8 cellular contexts compared by ENCODE assay signal in the genomic region with DNA sequence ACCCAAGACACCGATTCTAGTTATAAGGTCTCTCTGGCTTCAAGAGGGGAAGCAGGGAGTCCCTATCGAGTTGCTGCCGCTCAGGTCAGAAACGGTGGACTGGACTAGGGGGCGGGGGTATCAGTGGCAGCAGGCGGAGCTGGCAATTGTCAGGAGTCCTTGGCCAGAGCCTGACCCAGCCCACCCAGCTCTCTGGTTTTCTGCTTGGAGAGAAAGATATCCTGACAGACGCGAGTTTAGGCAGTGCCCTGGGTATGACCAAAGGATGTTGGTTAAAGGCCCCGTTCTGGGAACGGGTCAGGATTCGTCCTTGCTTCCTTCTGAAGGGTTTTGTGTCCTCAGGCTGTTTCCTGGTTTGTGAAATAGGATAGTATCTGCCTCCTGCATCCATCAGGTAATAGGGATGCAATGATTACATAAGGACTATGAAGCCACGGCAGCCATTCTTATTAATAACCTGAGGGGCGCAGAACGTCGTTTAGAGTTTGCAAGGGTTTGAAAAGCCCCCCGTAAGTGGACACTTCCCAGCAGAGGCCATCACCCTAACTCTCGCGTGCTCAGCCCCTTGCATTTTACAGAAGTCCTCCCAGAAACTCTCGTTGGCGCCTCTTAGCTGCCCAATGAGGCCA. TPM values are rescaled to one million over a fixed set of nuclear protein-coding genes. Genes with fewer than 3 reads are reported as not detected.
DNase-seq lines count a peak whose midpoint lies in the region; ATAC-seq, FAIRE-seq and TF ChIP-seq lines count a peak whose summit lies in the region.

No MANE protein-coding gene starts in this region.

- H2AFZ ChIP-seq in HepG2 (ENCODE audit: low read length), result peak overlapping the region; percentile 62

- TF ChIP-seq EP300 in HepG2 (IDR thresholded peaks at IDR 0.05; ENCODE audit: low read depth in 2 of 2, low read length in 2 of 2), result no peak
- peak; percentile 10; the same call in 1 of the 2 replicates for TF ChIP-seq EP300 in HepG2 (CRISPR knock-in tag; IDR thresholded peaks at IDR 0.05; ENCODE audit: borderline replicate concordance)

- H3K36me3 ChIP-seq in HepG2 (replicated peaks in 1 of 2; ENCODE audit: control insufficient read depth in 1 of 2, insufficient read depth in 2 of 2, low read length in 2 of 2), result 0 out of 5 replicates have a peak, but pooled peaks cover 0 to under 1% of the 10 kb centered on the region in 2 experiments

- no peak for TF ChIP-seq RAD21 in HepG2 (CRISPR knock-in tag; IDR thresholded peaks at IDR 0.05)

- in situ Hi-C loops in HepG2 (cut with HindIII; ENCODE audit: extremely low pct_ligation_motif_present, low pct_unique_long_range_greater_than_20kb), result loop anchor here (10.0 kb wide), 1 partner anchor 192 kb away; the partner anchor contains the start of gene YWHAH

- H3K9ac ChIP-seq in HepG2 (ENCODE audit: insufficient read depth, low read depth, low read length), result peak overlapping the region; percentile 89

- TF ChIP-seq CTCF in RWPE1 (conservative IDR thresholded peaks at IDR 0.05; ENCODE audit: low read depth) (no peak), HepG2 (CRISPR knock-in tag; IDR thresholded peaks at IDR 0.05) (no peak)

- peak; percentile 66 for FAIRE-seq in HepG2 (lab: Jason Lieb, UNC)

- CTCF ChIA-PET in RWPE1 (lab: Yijun Ruan, JAX) (interaction anchor here (0.6 kb wide), 1 partner anchor 192 kb away, joined by 3 read pairs; no protein-coding TSS in a partner anchor), HepG2 (lab: Yijun Ruan, JAX; ENCODE audit: low intra/inter-chr PET ratio, low total read pairs) (no interaction called here)

- H4K20me1 ChIP-seq in HepG2 (ENCODE audit: insufficient read depth, low read length), result no peaks in the 10 kb centered on the region

- POLR2A ChIA-PET in RWPE1 (lab: Yijun Ruan, JAX; ENCODE audit: low non-redundant PET), result no interaction called here
- POLR2A ChIA-PET in HepG2 (lab: Yijun Ruan, JAX), result interaction anchor here (0.6 to 3.9 kb wide), 15 partner anchors 9 to 347 kb away, joined by 3 to 26 read pairs (median 4); partner anchors contain the start of gene PISD

- ATAC-seq in HG03378 (IDR thresholded peaks at IDR 0.05; ENCODE audit: unreplicated experiment) (peak; percentile 18), HepG2 (peak; percentile 70), GM19324 (IDR thresholded peaks at IDR 0.05; ENCODE audit: low FRiP score, unreplicated experiment) (no peak)

- DNase-seq in stimulated activated CD4-positive, alpha-beta T cell treated with anti-CD3 and anti-CD28 coated beads, Interleukin-15, amount 100 ng/mL, for 24 hours, result peak; percentile 13
- DNase-seq in stimulated activated CD4-positive, alpha-beta T cell treated with anti-CD3 and anti-CD28 coated beads, Interleukin-1b, Interleukin-23, amount 100 ng/mL, for 48 hours, result no peak
- DNase-seq in RWPE1 (ENCODE audit: low spot score), result peak; percentile 5
- peak; percentile 86 for DNase-seq in cerebellar cortex (ENCODE audit: low spot score)
- peak; percentile 87 for DNase-seq in HepG2 (ENCODE audit: low spot score)
- DNase-seq in substantia nigra (lab: John Stamatoyannopoulos, UW), result peak in 37 of 49 donors; percentile 4 to 68 (median 20)

- H3K9me3 ChIP-seq in HepG2 (ENCODE audit: low read length), result no peaks in the 10 kb centered on the region

- peak in 1 of 2 experiments; percentile 53; a peak in 3 of 4 replicates for TF ChIP-seq POLR2A in HepG2 (IDR thresholded peaks at IDR 0.05; ENCODE audit: insufficient read depth in 1 of 2, low read depth in 2 of 2, low read length in 2 of 2)

- peak overlapping the region; percentile 62 to 93 (median 76) for H3K4me3 ChIP-seq in HepG2 (replicated peaks in 1 of 3; ENCODE audit: insufficient read depth in 1 of 3, low read depth in 2 of 3, low read length in 3 of 3)

- WGBS in HepG2 (ENCODE audit: low lambda C conversion rate), result 4% methylated on average over 17 of the region's 20 CpGs

- BruUV-seq in HepG2 (replicated peaks; lab: Mats Ljungman, UMichigan), result TSS peak; percentile 67

- peaks cover 20% of the 10 kb centered on the region for H3K79me2 ChIP-seq in HepG2 (ENCODE audit: insufficient read depth, low read length)

- peak overlapping the region; percentile 94 for H3K27ac ChIP-seq in RWPE1
- peak overlapping the region; percentile 97 for H3K27ac ChIP-seq in HepG2 (ENCODE audit: extremely low read length, insufficient read depth, low read length)
- peak overlapping the region; percentile 99 for H3K27ac ChIP-seq in substantia nigra (ENCODE audit: low read depth, low read length, poor library complexity, severe bottlenecking)

- H3K4me2 ChIP-seq in HepG2 (ENCODE audit: low read depth, low read length), result peak overlapping the region; percentile 93

- H3K27me3 ChIP-seq in HepG2 (ENCODE audit: control insufficient read depth in 1 of 2, insufficient read depth in 2 of 2, low read length in 2 of 2), result peaks cover 0 to 6% of the 10 kb centered on the region in 2 experiments; a peak in 1 of 5 replicates

- peaks cover 39% of the 10 kb centered on the region for H3K4me1 ChIP-seq in HepG2 (ENCODE audit: insufficient read depth, low read length)

- intact Hi-C loops in HepG2 (cut with micrococcal nuclease; ENCODE audit: unreplicated experiment), result loop anchor here (1.0 to 5.0 kb wide), 2 partner anchors 91 to 199 kb away; partner anchors contain the start of gene PISD

TF ChIP-seq in HepG2, 621 proteins besides CTCF, POLR2A, EP300 and RAD21 (continues in another document):
- peak; percentile 21; the same call in 1 of the 2 replicates for TF ChIP-seq KDM3A (CRISPR knock-in tag; IDR thresholded peaks at IDR 0.05; ENCODE audit: low read depth)
- TF ChIP-seq, protein P1, sequence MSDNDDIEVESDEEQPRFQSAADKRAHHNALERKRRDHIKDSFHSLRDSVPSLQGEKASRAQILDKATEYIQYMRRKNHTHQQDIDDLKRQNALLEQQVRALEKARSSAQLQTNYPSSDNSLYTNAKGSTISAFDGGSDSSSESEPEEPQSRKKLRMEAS (IDR thresholded peaks at IDR 0.05), result peak; percentile 28; the same call in 1 of the 2 replicates
- peak; percentile 14; the same call in 1 of the 2 replicates for TF ChIP-seq CEBPB (IDR thresholded peaks at IDR 0.05; ENCODE audit: borderline replicate concordance, low read depth, low read length)
- TF ChIP-seq RFX5 (IDR thresholded peaks at IDR 0.05; ENCODE audit: low read depth, low read length), result 0 out of 2 replicates have a peak, but pooled peaks have one; percentile 5
- TF ChIP-seq HHEX (CRISPR knock-in tag; IDR thresholded peaks at IDR 0.05), result no peak
- TF ChIP-seq ZNF292 (CRISPR knock-in tag; IDR thresholded peaks at IDR 0.05; ENCODE audit: borderline replicate concordance, low read depth), result peak; percentile 44; the same call in 1 of the 2 replicates
- peak; percentile 71; the same call in 1 of the 2 replicates for TF ChIP-seq CHD4 (IDR thresholded peaks at IDR 0.05; ENCODE audit: borderline replicate concordance, low read length)

RNA-seq across cellular contexts. Expression of gene DEPDC5, which starts 0.7 kb away (rescaled TPM):
- 8.7 and 12.4 TPM in 2 replicates for total RNA-seq in HepG2 (2016; rRNA removed; fragmentation: Illumina TruSeq; extraction: Trizol)
- total RNA-seq in HepG2 (2016; cell fraction: cytosol; rRNA removed; fragmentation: Illumina TruSeq; extraction: Trizol; ENCODE audit: low read depth), result 6.0 and 7.2 TPM in 2 replicates
- 7.8 and 10.7 TPM in 2 replicates for total RNA-seq in HepG2 (2016; cell fraction: insoluble cytoplasmic fraction; rRNA removed; fragmentation: Illumina TruSeq; extraction: Trizol)
- total RNA-seq in HepG2 (2016; cell fraction: membrane; rRNA removed; fragmentation: Illumina TruSeq; extraction: Trizol), result 6.7 and 6.8 TPM in 2 replicates
- 19.6 and 19.8 TPM in 2 replicates for total RNA-seq in HepG2 (2016; cell fraction: nucleus; rRNA removed; fragmentation: Illumina TruSeq; extraction: Trizol)
- polyA plus RNA-seq in HepG2 (2011; rRNA removed), result 9.8 and 10.7 TPM in 2 replicates
- polyA plus RNA-seq in HepG2 (2011; cell fraction: cytosol; rRNA removed), result 5.6 and 6.5 TPM in 2 replicates
- polyA plus RNA-seq in HepG2 (2011; cell fraction: nucleus; rRNA removed), result 23.0 and 23.2 TPM in 2 replicates
- polyA plus RNA-seq in HepG2 (2012), result 7.5 and 9.1 TPM in 2 replicates
- polyA plus RNA-seq in HepG2 (2016; cell fraction: cytosol; fragmentation: Illumina TruSeq; extraction: Trizol; ENCODE audit: low read depth), result 2.1 and 4.0 TPM in 2 replicates
- 7.4 and 9.1 TPM in 2 replicates for polyA plus RNA-seq in HepG2 (2016; cell fraction: insoluble cytoplasmic fraction; fragmentation: Illumina TruSeq; extraction: Trizol; ENCODE audit: low read depth)
- 3.4 and 4.2 TPM in 2 replicates for polyA plus RNA-seq in HepG2 (2016; cell fraction: membrane; fragmentation: Illumina TruSeq; extraction: Trizol; ENCODE audit: low read depth)
- polyA plus RNA-seq in HepG2 (2016; cell fraction: nucleus; fragmentation: Illumina TruSeq; extraction: Trizol; ENCODE audit: insufficient read depth, low read depth), result 19.0 and 28.3 TPM in 2 replicates
- 22.4 and 32.6 TPM in 2 replicates for polyA minus RNA-seq in HepG2 (2011; rRNA and poly(A)+ RNA removed; ENCODE audit: low replicate concordance)
- polyA minus RNA-seq in HepG2 (2011; cell fraction: cytosol; rRNA and poly(A)+ RNA removed), result 5.2 and 8.8 TPM in 2 replicates
- polyA minus RNA-seq in HepG2 (2011; cell fraction: nucleus; rRNA and poly(A)+ RNA removed), result 37.6 and 39.9 TPM in 2 replicates

RNA-seq across cellular contexts. Expression of gene PRR14L, which starts 3.2 kb away (rescaled TPM):
- total RNA-seq in HepG2 (2016; rRNA removed; fragmentation: Illumina TruSeq; extraction: Trizol), result 16.5 and 36.4 TPM in 2 replicates
- 14.4 and 17.4 TPM in 2 replicates for total RNA-seq in HepG2 (2016; cell fraction: cytosol; rRNA removed; fragmentation: Illumina TruSeq; extraction: Trizol; ENCODE audit: low read depth)
- 16.0 and 31.1 TPM in 2 replicates for total RNA-seq in HepG2 (2016; cell fraction: insoluble cytoplasmic fraction; rRNA removed; fragmentation: Illumina TruSeq; extraction: Trizol)
- 8.9 and 11.9 TPM in 2 replicates for total RNA-seq in HepG2 (2016; cell fraction: membrane; rRNA removed; fragmentation: Illumina TruSeq; extraction: Trizol)
- 14.1 and 14.4 TPM in 2 replicates for total RNA-seq in HepG2 (2016; cell fraction: nucleus; rRNA removed; fragmentation: Illumina TruSeq; extraction: Trizol)
- 6.5 and 6.6 TPM in 2 replicates for polyA plus RNA-seq in HepG2 (2011; rRNA removed)
- polyA plus RNA-seq in HepG2 (2011; cell fraction: cytosol; rRNA removed), result 4.1 and 5.1 TPM in 2 replicates
- polyA plus RNA-seq in HepG2 (2011; cell fraction: nucleus; rRNA removed), result 9.2 and 10.6 TPM in 2 replicates
- 6.4 and 6.7 TPM in 2 replicates for polyA plus RNA-seq in HepG2 (2012)
- polyA plus RNA-seq in HepG2 (2016; cell fraction: cytosol; fragmentation: Illumina TruSeq; extraction: Trizol; ENCODE audit: low read depth), result 0.40 and 0.53 TPM in 2 replicates
- polyA plus RNA-seq in HepG2 (2016; cell fraction: insoluble cytoplasmic fraction; fragmentation: Illumina TruSeq; extraction: Trizol; ENCODE audit: low read depth), result 11.8 TPM in 2 replicates
- 1.5 and 1.7 TPM in 2 replicates for polyA plus RNA-seq in HepG2 (2016; cell fraction: membrane; fragmentation: Illumina TruSeq; extraction: Trizol; ENCODE audit: low read depth)
- 13.9 and 15.8 TPM in 2 replicates for polyA plus RNA-seq in HepG2 (2016; cell fraction: nucleus; fragmentation: Illumina TruSeq; extraction: Trizol; ENCODE audit: insufficient read depth, low read depth)
- 59.8 and 84.2 TPM in 2 replicates for polyA minus RNA-seq in HepG2 (2011; rRNA and poly(A)+ RNA removed; ENCODE audit: low replicate concordance)
- polyA minus RNA-seq in HepG2 (2011; cell fraction: cytosol; rRNA and poly(A)+ RNA removed), result 20.2 and 21.5 TPM in 2 replicates
- 31.7 and 33.8 TPM in 2 replicates for polyA minus RNA-seq in HepG2 (2011; cell fraction: nucleus; rRNA and poly(A)+ RNA removed)
